ENCODE assay signal across 1 cellular context in the genomic region with DNA sequence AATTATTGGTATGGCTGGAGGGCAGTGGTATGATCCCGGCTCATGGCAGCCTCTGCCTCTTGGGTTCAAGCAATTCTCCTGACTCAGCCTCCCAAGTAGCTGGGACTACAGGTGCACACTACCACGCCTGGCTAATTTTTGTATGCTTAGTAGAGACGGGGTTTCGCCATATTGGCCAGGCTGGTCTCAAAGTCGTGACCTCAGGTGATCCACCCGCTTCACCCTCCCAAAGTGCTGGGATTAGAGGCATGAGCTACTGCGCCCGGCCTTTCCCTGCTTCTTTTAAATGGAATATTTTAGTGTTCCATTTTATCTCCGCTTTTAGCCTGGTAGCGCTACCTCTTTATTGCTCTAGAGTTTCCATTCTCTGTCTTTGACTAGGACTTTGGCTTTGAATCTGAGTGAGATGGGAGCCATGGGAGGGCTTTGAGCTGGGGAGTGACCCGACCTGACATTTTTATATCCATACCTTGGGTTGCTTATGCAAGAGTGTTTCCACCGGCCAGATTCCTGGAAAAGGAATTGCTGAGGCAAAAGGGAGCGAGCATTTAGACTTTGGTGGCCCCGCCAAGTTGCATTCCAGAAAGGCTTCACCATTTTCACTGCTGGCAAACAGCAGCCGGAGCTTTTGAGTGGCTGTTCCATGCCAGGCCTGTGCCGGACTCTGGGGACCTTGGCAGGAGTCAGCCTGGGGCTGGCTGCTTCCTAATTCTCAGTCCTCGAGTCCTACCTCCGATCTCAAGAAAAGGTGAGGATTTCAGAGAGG.
TF ChIP-seq lines count a peak whose summit lies in the region.

No MANE protein-coding gene starts in this region.

TF ChIP-seq in GM23338, 12 proteins besides CTCF, POLR2A, EP300 and RAD21 (continued from another document):
- TF ChIP-seq NANOG (IDR thresholded peaks at IDR 0.05; ENCODE audit: borderline replicate concordance): no peak
- no peak for TF ChIP-seq EZH2 (IDR thresholded peaks at IDR 0.05; ENCODE audit: low read depth, unreplicated experiment)
- no peak for TF ChIP-seq ZNF114 (CRISPR knock-in tag; IDR thresholded peaks at IDR 0.05)
